Comparison of ENCODE assay signal across 8 cellular contexts in genomic region chr12:96195845-96196451, GRCh38. TPM values are rescaled to one million over a fixed set of nuclear protein-coding genes. Genes with fewer than 3 reads are reported as not detected.
A peak's percentile ranks its signal among the peaks of the same experiment; 100 is the strongest.
DNase-seq lines count a peak whose midpoint lies in the region; ATAC-seq, FAIRE-seq and TF ChIP-seq lines count a peak whose summit lies in the region.

No MANE protein-coding gene starts in this region.

- H3K4me3 ChIP-seq in small intestine (ENCODE audit: low read depth in 1 of 2, low read length in 2 of 2): peak overlapping the region; percentile 47 to 77

- no peaks in the 10 kb centered on the region for H3K36me3 ChIP-seq in small intestine (ENCODE audit: control insufficient read depth in 2 of 2, insufficient read depth in 2 of 2, low read length in 2 of 2)

- 11 to 19% (median 11%) methylated on average over 14 of the region's 14 CpGs for WGBS in small intestine, 3 donors

- peak; percentile 14 for FAIRE-seq in GM12892 (lab: Jason Lieb, UNC)
- peak; percentile 23 for FAIRE-seq in RCC 7860 (lab: Jason Lieb, UNC)
- no peak for FAIRE-seq in small intestine (lab: Jason Lieb, UNC)

- no peak for TF ChIP-seq POLR2A in GM12892 (IDR thresholded peaks at IDR 0.05; ENCODE audit: low read depth, low read length)

- H3K27me3 ChIP-seq in small intestine (ENCODE audit: control insufficient read depth in 2 of 2, insufficient read depth in 2 of 2, low read length in 2 of 2): no peaks in the 10 kb centered on the region

- H3K9me3 ChIP-seq in small intestine (ENCODE audit: control insufficient read depth, low read depth): no peaks in the 10 kb centered on the region

- DNase-seq in GM12892 (ENCODE audit: insufficient read length): no peak
- peak; percentile 73 for DNase-seq in RCC 7860 (ENCODE audit: low spot score)
- peak; percentile 10 for DNase-seq in activated naive CD8-positive, alpha-beta T cell treated with anti-CD3 and anti-CD28 coated beads, Interleukin-2, amount 50 U/mL, for 16 hours (ENCODE audit: low read depth, low spot score)
- peak; percentile 47 for DNase-seq in hepatic stellate cell (ENCODE audit: low spot score)
- DNase-seq in small intestine: no peak
- DNase-seq in NOMO-1 treated with dmso at 0.1 percent for 144 hours (lab: John Stamatoyannopoulos, UW; ENCODE audit: unreplicated experiment): no peak

- peak overlapping the region in 1 of 2 donors; percentile 88 for H3K27ac ChIP-seq in small intestine (ENCODE audit: low read depth in 1 of 2, low read length in 1 of 2)

- ATAC-seq in HG02840 (IDR thresholded peaks at IDR 0.05; ENCODE audit: low FRiP score, unreplicated experiment) (no peak), GM18868 (IDR thresholded peaks at IDR 0.05; ENCODE audit: unreplicated experiment) (no peak)

- H3K4me1 ChIP-seq in small intestine (ENCODE audit: control insufficient read depth in 2 of 2, insufficient read depth in 1 of 2, low read depth in 1 of 2, low read length in 1 of 2): peaks cover 0 to 4% of the 10 kb centered on the region in 2 donors

RNA-seq across cellular contexts. Expression of gene ELK3, which starts 1.8 kb away (rescaled TPM):
- polyA plus RNA-seq in GM12892 (2012; ENCODE audit: missing spikeins): 3.0 TPM
- polyA plus RNA-seq in small intestine: 10 to 100 TPM in 1 of 3 donors, 1 to 10 TPM in 1, under 1 TPM in 1; 0.67 to 15.9 (median 6.2) TPM

Comparison
In these comparisons a context has a peak if more than half of its experiments do, and no peak if none do; other contexts are left out.
1. DNase-seq: peak in RCC 7860 (single experiment), activated naive CD8-positive, alpha-beta T cell treated with anti-CD3 and anti-CD28 coated beads, Interleukin-2, amount 50 U/mL, for 16 hours (single experiment) and hepatic stellate cell (single experiment); none in GM12892 (single experiment), small intestine (single experiment) and NOMO-1 treated with dmso at 0.1 percent for 144 hours (single experiment).